ENCODE assay signal across 1 cellular context in genomic region chr19:2236285-2237050, GRCh38.
A peak's percentile ranks its signal among the peaks of the same experiment; 100 is the strongest.
TF ChIP-seq lines count a peak whose summit lies in the region.

Gene PLEKHJ1, minus strand, starts transcription at chr19:2236329. Its CDS starts 81 bp downstream, at chr19:2236248.
A gene with protein sequence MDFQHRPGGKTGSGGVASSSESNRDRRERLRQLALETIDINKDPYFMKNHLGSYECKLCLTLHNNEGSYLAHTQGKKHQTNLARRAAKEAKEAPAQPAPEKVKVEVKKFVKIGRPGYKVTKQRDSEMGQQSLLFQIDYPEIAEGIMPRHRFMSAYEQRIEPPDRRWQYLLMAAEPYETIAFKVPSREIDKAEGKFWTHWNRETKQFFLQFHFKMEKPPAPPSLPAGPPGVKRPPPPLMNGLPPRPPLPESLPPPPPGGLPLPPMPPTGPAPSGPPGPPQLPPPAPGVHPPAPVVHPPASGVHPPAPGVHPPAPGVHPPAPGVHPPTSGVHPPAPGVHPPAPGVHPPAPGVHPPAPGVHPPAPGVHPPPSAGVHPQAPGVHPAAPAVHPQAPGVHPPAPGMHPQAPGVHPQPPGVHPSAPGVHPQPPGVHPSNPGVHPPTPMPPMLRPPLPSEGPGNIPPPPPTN (plus strand): TSS chr19:2236824. CDS start chr19:2243419, 6,595 bp downstream.

TF ChIP-seq in HepG2, 621 proteins besides CTCF, POLR2A, EP300 and RAD21 (continued from another document):
- TF ChIP-seq, protein P1, sequence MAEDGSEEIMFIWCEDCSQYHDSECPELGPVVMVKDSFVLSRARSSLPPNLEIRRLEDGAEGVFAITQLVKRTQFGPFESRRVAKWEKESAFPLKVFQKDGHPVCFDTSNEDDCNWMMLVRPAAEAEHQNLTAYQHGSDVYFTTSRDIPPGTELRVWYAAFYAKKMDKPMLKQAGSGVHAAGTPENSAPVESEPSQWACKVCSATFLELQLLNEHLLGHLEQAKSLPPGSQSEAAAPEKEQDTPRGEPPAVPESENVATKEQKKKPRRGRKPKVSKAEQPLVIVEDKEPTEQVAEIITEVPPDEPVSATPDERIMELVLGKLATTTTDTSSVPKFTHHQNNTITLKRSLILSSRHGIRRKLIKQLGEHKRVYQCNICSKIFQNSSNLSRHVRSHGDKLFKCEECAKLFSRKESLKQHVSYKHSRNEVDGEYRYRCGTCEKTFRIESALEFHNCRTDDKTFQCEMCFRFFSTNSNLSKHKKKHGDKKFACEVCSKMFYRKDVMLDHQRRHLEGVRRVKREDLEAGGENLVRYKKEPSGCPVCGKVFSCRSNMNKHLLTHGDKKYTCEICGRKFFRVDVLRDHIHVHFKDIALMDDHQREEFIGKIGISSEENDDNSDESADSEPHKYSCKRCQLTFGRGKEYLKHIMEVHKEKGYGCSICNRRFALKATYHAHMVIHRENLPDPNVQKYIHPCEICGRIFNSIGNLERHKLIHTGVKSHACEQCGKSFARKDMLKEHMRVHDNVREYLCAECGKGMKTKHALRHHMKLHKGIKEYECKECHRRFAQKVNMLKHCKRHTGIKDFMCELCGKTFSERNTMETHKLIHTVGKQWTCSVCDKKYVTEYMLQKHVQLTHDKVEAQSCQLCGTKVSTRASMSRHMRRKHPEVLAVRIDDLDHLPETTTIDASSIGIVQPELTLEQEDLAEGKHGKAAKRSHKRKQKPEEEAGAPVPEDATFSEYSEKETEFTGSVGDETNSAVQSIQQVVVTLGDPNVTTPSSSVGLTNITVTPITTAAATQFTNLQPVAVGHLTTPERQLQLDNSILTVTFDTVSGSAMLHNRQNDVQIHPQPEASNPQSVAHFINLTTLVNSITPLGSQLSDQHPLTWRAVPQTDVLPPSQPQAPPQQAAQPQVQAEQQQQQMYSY (CRISPR knock-in tag; IDR thresholded peaks at IDR 0.05), result 0 out of 2 replicates have a peak, but pooled peaks have one; percentile 71
- TF ChIP-seq NFKBIZ (CRISPR knock-in tag; IDR thresholded peaks at IDR 0.05) (peak; percentile 94), ZEB1 (IDR thresholded peaks at IDR 0.05; ENCODE audit: insufficient replicate concordance, low read depth) (peak; percentile 74), RXRB (CRISPR knock-in tag; IDR thresholded peaks at IDR 0.05; ENCODE audit: borderline replicate concordance) (peak; percentile 73), ZSCAN30 (CRISPR knock-in tag; IDR thresholded peaks at IDR 0.05) (peak; percentile 88), MXD3 (CRISPR knock-in tag; IDR thresholded peaks at IDR 0.05) (peak; percentile 98), TOPORS (CRISPR knock-in tag; IDR thresholded peaks at IDR 0.05) (peak; percentile 97), ZBTB7B (CRISPR knock-in tag; IDR thresholded peaks at IDR 0.05) (peak; percentile 85), ZFP37 (CRISPR knock-in tag; IDR thresholded peaks at IDR 0.05; ENCODE audit: borderline replicate concordance) (peak; percentile 95), TFDP2 (CRISPR knock-in tag; IDR thresholded peaks at IDR 0.05) (peak; percentile 99), ZNF530 (CRISPR knock-in tag; IDR thresholded peaks at IDR 0.05; ENCODE audit: low read depth) (0 out of 2 replicates have a peak, but pooled peaks have one; percentile 20), ZNF382 (CRISPR knock-in tag; IDR thresholded peaks at IDR 0.05; ENCODE audit: borderline replicate concordance) (no peak), ESRRA (CRISPR knock-in tag; IDR thresholded peaks at IDR 0.05; ENCODE audit: low read depth) (peak; percentile 73), MTA1 (CRISPR knock-in tag; IDR thresholded peaks at IDR 0.05; ENCODE audit: borderline replicate concordance) (peak; percentile 55; the same call in 1 of the 2 replicates)
- TF ChIP-seq, protein P2, sequence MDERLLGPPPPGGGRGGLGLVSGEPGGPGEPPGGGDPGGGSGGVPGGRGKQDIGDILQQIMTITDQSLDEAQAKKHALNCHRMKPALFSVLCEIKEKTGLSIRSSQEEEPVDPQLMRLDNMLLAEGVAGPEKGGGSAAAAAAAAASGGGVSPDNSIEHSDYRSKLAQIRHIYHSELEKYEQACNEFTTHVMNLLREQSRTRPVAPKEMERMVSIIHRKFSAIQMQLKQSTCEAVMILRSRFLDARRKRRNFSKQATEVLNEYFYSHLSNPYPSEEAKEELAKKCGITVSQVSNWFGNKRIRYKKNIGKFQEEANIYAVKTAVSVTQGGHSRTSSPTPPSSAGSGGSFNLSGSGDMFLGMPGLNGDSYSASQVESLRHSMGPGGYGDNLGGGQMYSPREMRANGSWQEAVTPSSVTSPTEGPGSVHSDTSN (CRISPR knock-in tag; IDR thresholded peaks at IDR 0.05), result no peak
- TF ChIP-seq, protein P3, sequence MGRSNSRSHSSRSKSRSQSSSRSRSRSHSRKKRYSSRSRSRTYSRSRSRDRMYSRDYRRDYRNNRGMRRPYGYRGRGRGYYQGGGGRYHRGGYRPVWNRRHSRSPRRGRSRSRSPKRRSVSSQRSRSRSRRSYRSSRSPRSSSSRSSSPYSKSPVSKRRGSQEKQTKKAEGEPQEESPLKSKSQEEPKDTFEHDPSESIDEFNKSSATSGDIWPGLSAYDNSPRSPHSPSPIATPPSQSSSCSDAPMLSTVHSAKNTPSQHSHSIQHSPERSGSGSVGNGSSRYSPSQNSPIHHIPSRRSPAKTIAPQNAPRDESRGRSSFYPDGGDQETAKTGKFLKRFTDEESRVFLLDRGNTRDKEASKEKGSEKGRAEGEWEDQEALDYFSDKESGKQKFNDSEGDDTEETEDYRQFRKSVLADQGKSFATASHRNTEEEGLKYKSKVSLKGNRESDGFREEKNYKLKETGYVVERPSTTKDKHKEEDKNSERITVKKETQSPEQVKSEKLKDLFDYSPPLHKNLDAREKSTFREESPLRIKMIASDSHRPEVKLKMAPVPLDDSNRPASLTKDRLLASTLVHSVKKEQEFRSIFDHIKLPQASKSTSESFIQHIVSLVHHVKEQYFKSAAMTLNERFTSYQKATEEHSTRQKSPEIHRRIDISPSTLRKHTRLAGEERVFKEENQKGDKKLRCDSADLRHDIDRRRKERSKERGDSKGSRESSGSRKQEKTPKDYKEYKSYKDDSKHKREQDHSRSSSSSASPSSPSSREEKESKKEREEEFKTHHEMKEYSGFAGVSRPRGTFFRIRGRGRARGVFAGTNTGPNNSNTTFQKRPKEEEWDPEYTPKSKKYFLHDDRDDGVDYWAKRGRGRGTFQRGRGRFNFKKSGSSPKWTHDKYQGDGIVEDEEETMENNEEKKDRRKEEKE (IDR thresholded peaks at IDR 0.05), result no peak
- TF ChIP-seq, protein P4, sequence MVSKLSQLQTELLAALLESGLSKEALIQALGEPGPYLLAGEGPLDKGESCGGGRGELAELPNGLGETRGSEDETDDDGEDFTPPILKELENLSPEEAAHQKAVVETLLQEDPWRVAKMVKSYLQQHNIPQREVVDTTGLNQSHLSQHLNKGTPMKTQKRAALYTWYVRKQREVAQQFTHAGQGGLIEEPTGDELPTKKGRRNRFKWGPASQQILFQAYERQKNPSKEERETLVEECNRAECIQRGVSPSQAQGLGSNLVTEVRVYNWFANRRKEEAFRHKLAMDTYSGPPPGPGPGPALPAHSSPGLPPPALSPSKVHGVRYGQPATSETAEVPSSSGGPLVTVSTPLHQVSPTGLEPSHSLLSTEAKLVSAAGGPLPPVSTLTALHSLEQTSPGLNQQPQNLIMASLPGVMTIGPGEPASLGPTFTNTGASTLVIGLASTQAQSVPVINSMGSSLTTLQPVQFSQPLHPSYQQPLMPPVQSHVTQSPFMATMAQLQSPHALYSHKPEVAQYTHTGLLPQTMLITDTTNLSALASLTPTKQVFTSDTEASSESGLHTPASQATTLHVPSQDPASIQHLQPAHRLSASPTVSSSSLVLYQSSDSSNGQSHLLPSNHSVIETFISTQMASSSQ (IDR thresholded peaks at IDR 0.05; ENCODE audit: low read depth), result no peak
- TF ChIP-seq, protein P4 (CRISPR knock-in tag; IDR thresholded peaks at IDR 0.05; ENCODE audit: borderline replicate concordance), result peak; percentile 69; the same call in 1 of the 2 replicates
- TF ChIP-seq, protein P5, sequence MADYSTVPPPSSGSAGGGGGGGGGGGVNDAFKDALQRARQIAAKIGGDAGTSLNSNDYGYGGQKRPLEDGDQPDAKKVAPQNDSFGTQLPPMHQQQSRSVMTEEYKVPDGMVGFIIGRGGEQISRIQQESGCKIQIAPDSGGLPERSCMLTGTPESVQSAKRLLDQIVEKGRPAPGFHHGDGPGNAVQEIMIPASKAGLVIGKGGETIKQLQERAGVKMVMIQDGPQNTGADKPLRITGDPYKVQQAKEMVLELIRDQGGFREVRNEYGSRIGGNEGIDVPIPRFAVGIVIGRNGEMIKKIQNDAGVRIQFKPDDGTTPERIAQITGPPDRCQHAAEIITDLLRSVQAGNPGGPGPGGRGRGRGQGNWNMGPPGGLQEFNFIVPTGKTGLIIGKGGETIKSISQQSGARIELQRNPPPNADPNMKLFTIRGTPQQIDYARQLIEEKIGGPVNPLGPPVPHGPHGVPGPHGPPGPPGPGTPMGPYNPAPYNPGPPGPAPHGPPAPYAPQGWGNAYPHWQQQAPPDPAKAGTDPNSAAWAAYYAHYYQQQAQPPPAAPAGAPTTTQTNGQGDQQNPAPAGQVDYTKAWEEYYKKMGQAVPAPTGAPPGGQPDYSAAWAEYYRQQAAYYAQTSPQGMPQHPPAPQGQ (CRISPR knock-in tag; IDR thresholded peaks at IDR 0.05; ENCODE audit: borderline replicate concordance), result no peak
TF ChIP-seq in HepG2: peak in this region for 457.
